Comparison of ENCODE assay signal across 13 cellular contexts in genomic region chr6:31588871-31589650, GRCh38. TPM values are rescaled to one million over a fixed set of nuclear protein-coding genes. Genes with fewer than 3 reads are reported as not detected.
A peak's percentile ranks its signal among the peaks of the same experiment; 100 is the strongest.
DNase-seq lines count a peak whose midpoint lies in the region; ATAC-seq, FAIRE-seq and TF ChIP-seq lines count a peak whose summit lies in the region.
"Had no signal": no experiment of that assay in that cellular context is flagged by ENCODE, and none has a peak within 500 bp of the region (broad histone marks: within the 10 kb centered on the region; RNA-seq: fewer than 3 reads in every experiment).

No MANE protein-coding gene starts in this region.

- FAIRE-seq in urothelium cell line (lab: Jason Lieb, UNC): no peak

- TF ChIP-seq CTCF in SK-N-SH (IDR thresholded peaks at IDR 0.05) (no peak), HL-60 (IDR thresholded peaks at IDR 0.05; ENCODE audit: insufficient read depth, low read length) (no peak)

- H3K4me3 ChIP-seq in SK-N-SH (ENCODE audit: low read depth in 2 of 2, low read length in 1 of 2) (no peak overlapping the region), HL-60 (replicated peaks; ENCODE audit: insufficient read depth, low read length) (no peak overlapping the region)
- H3K4me3 ChIP-seq: sigmoid colon, thyroid gland had no signal

- no peaks in the 10 kb centered on the region for H3K9me2 ChIP-seq in SK-N-SH

- no peak overlapping the region for H2AFZ ChIP-seq in SK-N-SH (ENCODE audit: low read depth)

- H3K27me3 Mint-ChIP-seq in activated T-helper 17 cell treated with anti-CD3 and anti-CD28 coated beads, Interleukin-2, amount 50 U/mL, for 72 hours: no peaks in the 10 kb centered on the region
- H3K27me3 Mint-ChIP-seq in natural killer cell treated with Interleukin-12 subunit alpha and Interleukin-12 subunit beta and Interleukin-15 and Interleukin-18, amount 100 ng/mL, for 72 hours: no peaks in the 10 kb centered on the region

- peaks cover 34% of the 10 kb centered on the region for H3K4me1 Mint-ChIP-seq in activated T-helper 17 cell treated with anti-CD3 and anti-CD28 coated beads, Interleukin-2, amount 50 U/mL, for 72 hours
- peaks cover 52 to 64% of the 10 kb centered on the region in 2 donors for H3K4me1 Mint-ChIP-seq in natural killer cell treated with Interleukin-12 subunit alpha and Interleukin-12 subunit beta and Interleukin-15 and Interleukin-18, amount 100 ng/mL, for 72 hours (ENCODE audit: low read depth in 2 of 2)

- H3K36me3 ChIP-seq in SK-N-SH (replicated peaks in 1 of 2; ENCODE audit: control insufficient read depth in 1 of 2, insufficient read depth in 2 of 2, low read length in 1 of 2): no peaks in the 10 kb centered on the region
- H3K36me3 ChIP-seq: sigmoid colon, thyroid gland had no signal

- no peaks in the 10 kb centered on the region for H3K9me3 Mint-ChIP-seq in activated T-helper 17 cell treated with anti-CD3 and anti-CD28 coated beads, Interleukin-2, amount 50 U/mL, for 72 hours
- H3K9me3 Mint-ChIP-seq in natural killer cell treated with Interleukin-12 subunit alpha and Interleukin-12 subunit beta and Interleukin-15 and Interleukin-18, amount 100 ng/mL, for 72 hours: no peaks in the 10 kb centered on the region

- TF ChIP-seq RAD21 in SK-N-SH (IDR thresholded peaks at IDR 0.05; ENCODE audit: low read length): no peak

- H3F3A ChIP-seq in SK-N-SH (replicated peaks; ENCODE audit: insufficient read depth): no peaks in the 10 kb centered on the region

- no peaks in the 10 kb centered on the region for H3K79me2 ChIP-seq in SK-N-SH (ENCODE audit: insufficient read depth)

- peak overlapping the region; percentile 53 for H3K27ac Mint-ChIP-seq in activated T-helper 17 cell treated with anti-CD3 and anti-CD28 coated beads, Interleukin-2, amount 50 U/mL, for 72 hours
- peak overlapping the region; percentile 85 to 87 for H3K27ac Mint-ChIP-seq in natural killer cell treated with Interleukin-12 subunit alpha and Interleukin-12 subunit beta and Interleukin-15 and Interleukin-18, amount 100 ng/mL, for 72 hours

- POLR2A ChIA-PET in SK-N-SH (lab: Yijun Ruan, JAX): interaction anchor here (0.6 kb wide), 1 partner anchor 41 kb away, joined by 3 read pairs; no protein-coding TSS in a partner anchor

- DNase-seq in SK-N-SH (no peak), HL-60 (ENCODE audit: low read depth in 1 of 2, low spot score in 1 of 2) (peak in 1 of 2 experiments; percentile 26), NCI-H748 (lab: John Stamatoyannopoulos, UW; ENCODE audit: unreplicated experiment) (no peak), urothelium cell line (ENCODE audit: low spot score) (no peak), HUDEP-2 (lab: John Stamatoyannopoulos, UW; ENCODE audit: unreplicated experiment in 76 of 76) (no peak)
- DNase-seq in natural killer cell treated with Interleukin-12 subunit alpha and Interleukin-12 subunit beta and Interleukin-15 and Interleukin-18, amount 100 ng/mL, for 72 hours (ENCODE audit: low spot score): no peak
- DNase-seq: cerebellar nuclear complex, sigmoid colon, thyroid gland had no signal

- CTCF ChIA-PET in SK-N-SH (lab: Yijun Ruan, JAX): interaction anchor here (1.1 to 17.6 kb wide), 6 partner anchors 8 to 43 kb away, joined by 3 to 312 read pairs (median 12); partner anchors contain the start of genes ATP6V1G2 and LTB

- ATAC-seq in SK-N-SH treated with all-trans-retinoic acid at 6 μM for 48 hours: peak; percentile 27; the same call in 2 of the 3 replicates
- no peak for ATAC-seq in activated T-helper 17 cell treated with anti-CD3 and anti-CD28 coated beads, Interleukin-2, amount 50 U/mL, for 72 hours (replicated peaks)
- ATAC-seq in natural killer cell treated with Interleukin-12 subunit alpha and Interleukin-12 subunit beta and Interleukin-15 and Interleukin-18, amount 100 ng/mL, for 72 hours: no peak

- H4K20me1 ChIP-seq in SK-N-SH (ENCODE audit: insufficient read depth): no peaks in the 10 kb centered on the region

- no peaks in the 10 kb centered on the region; a peak in 1 of 4 replicates for H3K4me1 ChIP-seq in SK-N-SH (ENCODE audit: control insufficient read depth in 1 of 2, insufficient read depth in 2 of 2, low read depth in 1 of 2, low read length in 1 of 2)
- H3K4me1 ChIP-seq: sigmoid colon, thyroid gland had no signal

- peak overlapping the region; percentile 82 for H3K4me3 Mint-ChIP-seq in activated T-helper 17 cell treated with anti-CD3 and anti-CD28 coated beads, Interleukin-2, amount 50 U/mL, for 72 hours
- H3K4me3 Mint-ChIP-seq in natural killer cell treated with Interleukin-12 subunit alpha and Interleukin-12 subunit beta and Interleukin-15 and Interleukin-18, amount 100 ng/mL, for 72 hours: peak overlapping the region; percentile 1

- H3K36me3 Mint-ChIP-seq in activated T-helper 17 cell treated with anti-CD3 and anti-CD28 coated beads, Interleukin-2, amount 50 U/mL, for 72 hours (ENCODE audit: low read depth): no peaks in the 10 kb centered on the region
- peaks cover 7% of the 10 kb centered on the region for H3K36me3 Mint-ChIP-seq in natural killer cell treated with Interleukin-12 subunit alpha and Interleukin-12 subunit beta and Interleukin-15 and Interleukin-18, amount 100 ng/mL, for 72 hours

- H3K27me3 ChIP-seq in SK-N-SH (ENCODE audit: insufficient read depth) (no peaks in the 10 kb centered on the region), HL-60 (ENCODE audit: insufficient read depth, poor library complexity, severe bottlenecking) (no peaks in the 10 kb centered on the region)
- H3K27me3 ChIP-seq: thyroid gland had no signal

- H3K4me2 ChIP-seq in SK-N-SH: no peak overlapping the region

- WGBS in SK-N-SH (ENCODE audit: low lambda C conversion rate): 58% methylated on average over 9 of the region's 9 CpGs

- H3K27ac ChIP-seq in SK-N-SH (ENCODE audit: low read depth in 2 of 2, low read length in 1 of 2) (no peak overlapping the region), HL-60 (replicated peaks) (peak overlapping the region; percentile 98)
- H3K27ac ChIP-seq: sigmoid colon, thyroid gland had no signal

- no peak overlapping the region for H3K9ac ChIP-seq in SK-N-SH

- TF ChIP-seq EP300 in SK-N-SH (IDR thresholded peaks at IDR 0.05; ENCODE audit: borderline replicate concordance in 1 of 2, low read depth in 1 of 2, low read length in 1 of 2): no peak

- no peaks in the 10 kb centered on the region for H3K9me3 ChIP-seq in SK-N-SH
- H3K9me3 ChIP-seq: sigmoid colon, thyroid gland had no signal

TF ChIP-seq in SK-N-SH treated with all-trans-retinoic acid at 6 μM for 48 hours, 23 proteins besides CTCF, POLR2A, EP300 and RAD21 (continues in another document):
- TF ChIP-seq GLIS3 (CRISPR knock-in tag; IDR thresholded peaks at IDR 0.05): no peak

TF ChIP-seq in SK-N-SH, 30 proteins besides CTCF, POLR2A, EP300 and RAD21 (continues in another document):
- no peak for TF ChIP-seq RFX5 (IDR thresholded peaks at IDR 0.05; ENCODE audit: low read length)
- TF ChIP-seq RCOR1 (IDR thresholded peaks at IDR 0.05; ENCODE audit: low read length): no peak
- no peak for TF ChIP-seq FOXM1 (IDR thresholded peaks at IDR 0.05; ENCODE audit: low read depth)
- TF ChIP-seq FOXJ3 (CRISPR knock-in tag; IDR thresholded peaks at IDR 0.05): no peak
- no peak for TF ChIP-seq GATA2 (CRISPR knock-in tag; IDR thresholded peaks at IDR 0.05)
- no peak for TF ChIP-seq MXI1 (IDR thresholded peaks at IDR 0.05; ENCODE audit: low read depth, low read length)

RNA-seq across cellular contexts. Expression of gene LST1, which starts 3.0 kb away (rescaled TPM):
- polyA plus RNA-seq in SK-N-SH (2012; rRNA removed): not detected in 2 replicates
- polyA plus RNA-seq in SK-N-SH (2012; cell fraction: cytosol; rRNA removed): not detected in 2 replicates
- 0.13 and 0.23 TPM in 2 replicates for polyA plus RNA-seq in SK-N-SH (2012; cell fraction: nucleus; rRNA removed)
- 10 to 100 TPM in 1 of 2 donors, 1 to 10 TPM in 1; 8.1 to 28.7 TPM for total RNA-seq in activated T-helper 17 cell treated with anti-CD3 and anti-CD28 coated beads, Interleukin-2, amount 50 U/mL, for 72 hours
- 10 to 100 TPM; 15.5 to 34.6 TPM for total RNA-seq in natural killer cell treated with Interleukin-12 subunit alpha and Interleukin-12 subunit beta and Interleukin-15 and Interleukin-18, amount 100 ng/mL, for 72 hours
- total RNA-seq: A673, G401 had no signal

RNA-seq across cellular contexts. Expression of gene NCR3, which starts 3.7 kb away (rescaled TPM):
- polyA plus RNA-seq in SK-N-SH (2012; rRNA removed): not detected in 2 replicates
- not detected in 2 replicates for polyA plus RNA-seq in SK-N-SH (2012; cell fraction: cytosol; rRNA removed)
- not detected in 2 replicates for polyA plus RNA-seq in SK-N-SH (2012; cell fraction: nucleus; rRNA removed)
- total RNA-seq in activated T-helper 17 cell treated with anti-CD3 and anti-CD28 coated beads, Interleukin-2, amount 50 U/mL, for 72 hours: 10 to 100 TPM; 25.4 to 28.6 TPM
- 10 to 100 TPM; 65.5 to 91.6 TPM for total RNA-seq in natural killer cell treated with Interleukin-12 subunit alpha and Interleukin-12 subunit beta and Interleukin-15 and Interleukin-18, amount 100 ng/mL, for 72 hours
- total RNA-seq: A673, G401, sigmoid colon, thyroid gland had no signal

RNA-seq across cellular contexts. Expression of gene LTB, which starts 6.8 kb away (rescaled TPM):
- 0.10 and 0.16 TPM in 2 replicates for polyA plus RNA-seq in SK-N-SH (2012; rRNA removed)
- 0.16 and 0.21 TPM in 2 replicates for polyA plus RNA-seq in SK-N-SH (2012; cell fraction: cytosol; rRNA removed)
- 0.18 and 0.22 TPM in 2 replicates for polyA plus RNA-seq in SK-N-SH (2012; cell fraction: nucleus; rRNA removed)
- total RNA-seq in activated T-helper 17 cell treated with anti-CD3 and anti-CD28 coated beads, Interleukin-2, amount 50 U/mL, for 72 hours: 100 to 1,000 TPM; 269 to 395 TPM
- 100 to 1,000 TPM; 110 to 153 TPM for total RNA-seq in natural killer cell treated with Interleukin-12 subunit alpha and Interleukin-12 subunit beta and Interleukin-15 and Interleukin-18, amount 100 ng/mL, for 72 hours
- total RNA-seq: A673, thyroid gland had no signal

RNA-seq across cellular contexts. Expression of gene TNF, which starts 13.7 kb away (rescaled TPM):
- polyA plus RNA-seq in SK-N-SH (2012; rRNA removed): not detected in 2 replicates
- polyA plus RNA-seq in SK-N-SH (2012; cell fraction: cytosol; rRNA removed): not detected in 2 replicates
- not detected in 2 replicates for polyA plus RNA-seq in SK-N-SH (2012; cell fraction: nucleus; rRNA removed)
- total RNA-seq in activated T-helper 17 cell treated with anti-CD3 and anti-CD28 coated beads, Interleukin-2, amount 50 U/mL, for 72 hours: 100 to 1,000 TPM in 1 of 2 donors, 10 to 100 TPM in 1; 69.5 to 199 TPM
- total RNA-seq in natural killer cell treated with Interleukin-12 subunit alpha and Interleukin-12 subunit beta and Interleukin-15 and Interleukin-18, amount 100 ng/mL, for 72 hours: 100 to 1,000 TPM; 320 to 420 TPM

RNA-seq across cellular contexts. Expression of gene LTA, which starts 17.0 kb away (rescaled TPM):
- polyA plus RNA-seq in SK-N-SH (2012; rRNA removed): not detected in 2 replicates
- 0.03 TPM in 1 of 2 replicates, not detected in the other for polyA plus RNA-seq in SK-N-SH (2012; cell fraction: cytosol; rRNA removed)
- 0.06 and 0.07 TPM in 2 replicates for polyA plus RNA-seq in SK-N-SH (2012; cell fraction: nucleus; rRNA removed)
- 100 to 1,000 TPM; 163 to 567 TPM for total RNA-seq in activated T-helper 17 cell treated with anti-CD3 and anti-CD28 coated beads, Interleukin-2, amount 50 U/mL, for 72 hours
- 1,000 to 10,000 TPM; 1,187 to 3,727 TPM for total RNA-seq in natural killer cell treated with Interleukin-12 subunit alpha and Interleukin-12 subunit beta and Interleukin-15 and Interleukin-18, amount 100 ng/mL, for 72 hours
- total RNA-seq: A673, G401, sigmoid colon, thyroid gland had no signal
